Comparison of ENCODE assay signal across 18 cellular contexts in genomic region chr17:28434326-28434725, GRCh38. TPM values are rescaled to one million over a fixed set of nuclear protein-coding genes. Genes with fewer than 3 reads are reported as not detected.
"Had no signal": no experiment of that assay in that cellular context is flagged by ENCODE, and none has a peak within 500 bp of the region (broad histone marks: within the 10 kb centered on the region; RNA-seq: fewer than 3 reads in every experiment).

No MANE protein-coding gene starts in this region.

RNA-seq across cellular contexts. Expression of gene SLC13A2, which starts 39.1 kb away (rescaled TPM):
- total RNA-seq: activated naive CD4-positive, alpha-beta T cell treated with anti-CD3 and anti-CD28 coated beads for 36 hours; activated naive CD4-positive, alpha-beta T cell treated with anti-CD3 and anti-CD28 coated beads, Interleukin-2, amount 50 U/mL, for 72 hours; activated naive CD8-positive, alpha-beta T cell treated with anti-CD3 and anti-CD28 coated beads for 36 hours; activated naive CD8-positive, alpha-beta T cell treated with anti-CD3 and anti-CD28 coated beads, Interleukin-2, amount 10 ng/mL, durations not matched to agents 7 days and 5 days; activated T-cell treated with anti-CD3 and anti-CD28 coated beads, Interleukin-2, amount 50 U/mL, for 4 hours; activated T-cell treated with anti-CD3 and anti-CD28 coated beads, Interleukin-2, amount 50 U/mL, for 72 hours; activated T-helper 1 cell treated with anti-CD3 and anti-CD28 coated beads, Interleukin-12 subunit alpha, Interleukin-12 subunit beta, Interleukin-2, Interleukin-4 antibody, amounts not matched to agents 30 ng/mL and 10 ng/mL and 1 ng/mL, durations not matched to agents 14 hours and 24 hours and 36 hours; activated T-helper 17 cell treated with anti-CD3 and anti-CD28 coated beads, Interleukin-2, amount 50 U/mL, for 72 hours; activated T-helper 2 cell treated with anti-CD3 and anti-CD28 coated beads, Interferon-gamma antibody, Interleukin-2, Interleukin-4, amounts not matched to agents 10 μg/mL and 5 μg/mL and 100 μg/mL, durations not matched to agents 14 hours and 24 hours and 36 hours; adrenal gland; aorta; ascending aorta; astrocyte; bronchial epithelial cell; cardiac muscle cell; cardiac septum; cerebellum; chondrocyte had no signal
- polyA plus RNA-seq: cardiac muscle cell had no signal
